ENCODE assay signal across 15 cellular contexts in genomic region chr14:61678966-61679365, GRCh38. TPM values are rescaled to one million over a fixed set of nuclear protein-coding genes. Genes with fewer than 3 reads are reported as not detected.
DNase-seq lines count a peak whose midpoint lies in the region; ATAC-seq and TF ChIP-seq lines count a peak whose summit lies in the region.
"Had no signal": no experiment of that assay in that cellular context is flagged by ENCODE, and none has a peak within 500 bp of the region (broad histone marks: within the 10 kb centered on the region; RNA-seq: fewer than 3 reads in every experiment).

No MANE protein-coding gene starts in this region.

- H3K36me3 ChIP-seq in HUES64 (ENCODE audit: insufficient read depth, low read length) (no peaks in the 10 kb centered on the region), stomach (no peaks in the 10 kb centered on the region)
- H3K36me3 ChIP-seq: colonic mucosa had no signal

- ATAC-seq in GM21786 (IDR thresholded peaks at IDR 0.05; ENCODE audit: unreplicated experiment), result no peak
- ATAC-seq: stimulated activated naive CD8-positive, alpha-beta T cell treated with anti-CD3 and anti-CD28 coated beads, Interleukin-15, amount 100 ng/mL, for 72 hours had no signal

- WGBS in HUES64, result 39% methylated on average over 2 of the region's 2 CpGs
- 46 to 71% (median 67%) methylated on average over 2 of the region's 2 CpGs for WGBS in stomach, 5 donors

- H3K4me1 ChIP-seq in HUES64 (ENCODE audit: insufficient read depth, low read length), result peaks cover 23% of the 10 kb centered on the region
- H3K4me1 ChIP-seq in stomach, result no peaks in the 10 kb centered on the region
- H3K4me1 ChIP-seq: colonic mucosa had no signal

- in situ Hi-C loops in astrocyte of the spinal cord (cut with HindIII; ENCODE audit: low sequenced_read_pairs), result no loop called here

- H3K27ac ChIP-seq in HUES64 (ENCODE audit: low read depth, low read length), result peak overlapping the region; percentile 48
- no peak overlapping the region for H3K27ac ChIP-seq in stomach
- H3K27ac ChIP-seq: colonic mucosa had no signal

- intact Hi-C loops in stomach (cut with DNase I; ENCODE audit: low total_unique reads), result no loop called here

- TF ChIP-seq EP300 in stomach (IDR thresholded peaks at IDR 0.05), result no peak

- peak overlapping the region; percentile 31 for H3K9ac ChIP-seq in HUES64 (ENCODE audit: low read depth, low read length)

- H3K9me3 ChIP-seq in HUES64 (ENCODE audit: insufficient read depth, low read depth, low read length) (no peaks in the 10 kb centered on the region), stomach (no peaks in the 10 kb centered on the region)
- H3K9me3 ChIP-seq: colonic mucosa had no signal

- no peak for TF ChIP-seq CTCF in astrocyte of the spinal cord (IDR thresholded peaks at IDR 0.05; ENCODE audit: low read depth, low read length)
- no peak for TF ChIP-seq CTCF in stomach (IDR thresholded peaks at IDR 0.05)

- no peaks in the 10 kb centered on the region for H3K27me3 ChIP-seq in HUES64 (ENCODE audit: insufficient read depth, low read length)
- no peaks in the 10 kb centered on the region for H3K27me3 ChIP-seq in stomach
- H3K27me3 ChIP-seq: colonic mucosa had no signal

- DNase-seq in D341Med (ENCODE audit: low spot score) (peak; percentile 37), astrocyte of the spinal cord (ENCODE audit: low read depth, low spot score) (peak; percentile 13), myocyte (ENCODE audit: low read depth) (peak; percentile 54), stomach (no peak), putamen (ENCODE audit: low spot score) (no peak)
- no peak for DNase-seq in activated CD4-positive, alpha-beta T cell treated with anti-CD3 and anti-CD28 coated beads, Interleukin-2, amount 50 U/mL, for 48 hours
- DNase-seq: activated gamma-delta T cell; anterior cingulate cortex; colonic mucosa; NCI-H1694; NCI-H748 treated with DMSO at 0.1 percent for 48 hours; posterior cingulate gyrus; stimulated activated naive CD8-positive, alpha-beta T cell treated with anti-CD3 and anti-CD28 coated beads, Interleukin-15, amount 100 ng/mL, for 72 hours had no signal

- TF ChIP-seq POLR2A in stomach (IDR thresholded peaks at IDR 0.05), result no peak

- no peak overlapping the region for H3K4me3 ChIP-seq in HUES64 (ENCODE audit: low read length)
- H3K4me3 ChIP-seq in astrocyte of the spinal cord (ENCODE audit: low read depth, low read length), result no peak overlapping the region
- no peak overlapping the region for H3K4me3 ChIP-seq in stomach
- H3K4me3 ChIP-seq: colonic mucosa had no signal

RNA-seq across cellular contexts. Expression of gene HIF1A, which starts 16.3 kb away (rescaled TPM):
- 177 TPM for polyA plus RNA-seq in HUES64 (2013, experiment 1 of 2)
- 178 TPM for polyA plus RNA-seq in HUES64 (2013, experiment 2 of 2)
- total RNA-seq in myocyte (373 and 444 TPM in 2 replicates), stomach (100 to 1,000 TPM in 4 of 5 donors, 10 to 100 TPM in 1; 26.4 to 192 (median 125) TPM)
- 166 TPM for polyA plus RNA-seq in myocyte (2012)
- 10 to 100 TPM; 31.8 to 54.2 (median 40.3) TPM for polyA plus RNA-seq in stomach

Comparison
In these comparisons a context has a peak if more than half of its experiments do, and no peak if none do; other contexts are left out.
1. DNase-seq: peak in D341Med (single experiment), astrocyte of the spinal cord (single experiment) and myocyte (single experiment); none in stomach (single experiment), putamen (single experiment) and activated CD4-positive, alpha-beta T cell treated with anti-CD3 and anti-CD28 coated beads, Interleukin-2, amount 50 U/mL, for 48 hours (0 of 2).